In genomic region chr11:79026803-79027445, GRCh38 we compare ENCODE assay signal across 10 cellular contexts.
A peak's percentile ranks its signal among the peaks of the same experiment; 100 is the strongest.
DNase-seq lines count a peak whose midpoint lies in the region; ATAC-seq and TF ChIP-seq lines count a peak whose summit lies in the region.
"Had no signal": no experiment of that assay in that cellular context is flagged by ENCODE, and none has a peak within 500 bp of the region (broad histone marks: within the 10 kb centered on the region; RNA-seq: fewer than 3 reads in every experiment).

No MANE protein-coding gene starts in this region.

- ATAC-seq in GM18498 (IDR thresholded peaks at IDR 0.05; ENCODE audit: unreplicated experiment), result peak; percentile 88
- peak; percentile 83 for ATAC-seq in GM21576 (IDR thresholded peaks at IDR 0.05; ENCODE audit: unreplicated experiment)
- peak; percentile 53 for ATAC-seq in HG03521 (IDR thresholded peaks at IDR 0.05; ENCODE audit: unreplicated experiment)
- ATAC-seq in heart left ventricle, result no peak
- ATAC-seq in left cardiac atrium, result no peak
- no peak for ATAC-seq in left lung

- H3K4me1 ChIP-seq in heart left ventricle (peaks cover 0 to 11% (median 0%) of the 10 kb centered on the region in 12 donors), left lung (no peaks in the 10 kb centered on the region)

- no peak for TF ChIP-seq POLR2A in heart left ventricle (IDR thresholded peaks at IDR 0.05)

- WGBS in heart left ventricle, 4 donors, result 70 to 80% (median 76%) methylated on average over 3 of the region's 3 CpGs

- H3K36me3 ChIP-seq in heart left ventricle, result no peaks in the 10 kb centered on the region
- no peaks in the 10 kb centered on the region for H3K36me3 ChIP-seq in left lung

- H3K27me3 ChIP-seq in heart left ventricle (peaks cover 0 to 83% (median 0%) of the 10 kb centered on the region in 9 donors), left lung (peaks cover 0 to 80% of the 10 kb centered on the region in 2 donors)

- H3K27ac ChIP-seq in heart left ventricle (no peak overlapping the region), left lung (no peak overlapping the region)

- TF ChIP-seq CTCF in choroid plexus epithelial cell (conservative IDR thresholded peaks at IDR 0.05; ENCODE audit: low read depth, low read length) (no peak), heart left ventricle (IDR thresholded peaks at IDR 0.05) (no peak), left lung (IDR thresholded peaks at IDR 0.05) (no peak)

- no peak overlapping the region for H3K4me3 ChIP-seq in choroid plexus epithelial cell (ENCODE audit: low read depth, low read length)
- H3K4me3 ChIP-seq in heart left ventricle, result no peak overlapping the region
- H3K4me3 ChIP-seq in left lung, result no peak overlapping the region

- DNase-seq in choroid plexus epithelial cell (ENCODE audit: low read depth) (peak; percentile 34), heart left ventricle (no peak), NCI-H2029 treated with DMSO at 0.1 percent for 48 hours (lab: John Stamatoyannopoulos, UW) (no peak), left cardiac atrium (no peak), left lung (no peak)
- DNase-seq: activated effector memory CD4-positive, alpha-beta T cell treated with Interleukin-2 at 50 U/mL for 16 hours; NCI-H446 treated with DMSO at 0.1 percent for 48 hours had no signal

- intact Hi-C loops in heart left ventricle (cut with DNase I) (no loop called here), left cardiac atrium (cut with DNase I) (no loop called here), left lung (cut with DNase I) (no loop called here)

- H3K9me3 ChIP-seq in heart left ventricle, result no peaks in the 10 kb centered on the region
- no peaks in the 10 kb centered on the region for H3K9me3 ChIP-seq in left lung

Comparison
In these comparisons a context has a peak if more than half of its experiments do, and no peak if none do; other contexts are left out.
1. ATAC-seq: peak in GM18498 (single experiment), GM21576 (single experiment) and HG03521 (single experiment); none in heart left ventricle (0 of 4), left cardiac atrium (0 of 2) and left lung (single experiment).